Comparison of ENCODE assay signal across 8 cellular contexts in the genomic region with DNA sequence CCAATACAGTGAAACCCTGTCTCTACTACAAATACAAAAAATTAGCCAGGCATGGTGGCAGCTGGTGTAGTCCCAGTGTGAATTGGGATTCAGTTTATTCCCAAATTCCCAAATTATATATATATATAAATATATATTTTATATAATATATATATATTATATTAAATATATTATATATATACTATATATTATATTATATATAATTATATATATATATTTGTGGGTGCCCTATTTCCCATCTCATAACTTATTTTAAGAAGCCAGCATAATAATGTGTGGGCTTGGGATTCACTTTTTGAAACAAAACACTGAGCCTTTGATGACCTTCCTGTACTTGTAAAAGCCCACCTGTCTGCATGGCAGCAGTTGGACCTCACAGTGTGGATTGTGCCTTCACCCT.
DNase-seq lines count a peak whose midpoint lies in the region; ATAC-seq and TF ChIP-seq lines count a peak whose summit lies in the region.
"Not testable (repeated sequence)": the region's sequence is repeated elsewhere in the genome, so short reads cannot be mapped to it uniquely, and the experiment has no call there.

No MANE protein-coding gene starts in this region.

- not testable (repeated sequence) for H3K4me1 Mint-ChIP-seq in WTC11; activated CD4-positive, alpha-beta T cell treated with anti-CD3 and anti-CD28 coated beads, Interleukin-2, amount 10 ng/mL, durations not matched to agents 24 days and 14 days

- not testable (repeated sequence) for H3K36me3 ChIP-seq in MM.1S (replicated peaks; ENCODE audit: insufficient read depth, low read length); left lung; mesendoderm (ENCODE audit: control insufficient read depth, insufficient read depth, low read length); aorta (ENCODE audit: control insufficient read depth in 1 of 2, insufficient read depth in 2 of 2, low read length in 1 of 2)

- not testable (repeated sequence) for H4K5ac ChIP-seq in mesendoderm (ENCODE audit: low read length)

- not testable (repeated sequence) for H4K8ac ChIP-seq in mesendoderm (ENCODE audit: low read depth, low read length)

- H3K79me1 ChIP-seq in mesendoderm (ENCODE audit: low read length): not testable (repeated sequence)

- not testable (repeated sequence) for H2AFZ ChIP-seq in MM.1S (ENCODE audit: low read length)

- H3K4ac ChIP-seq in mesendoderm (ENCODE audit: low read depth, low read length): not testable (repeated sequence)

- H3K4me3 Mint-ChIP-seq in WTC11; activated CD4-positive, alpha-beta T cell treated with anti-CD3 and anti-CD28 coated beads, Interleukin-2, amount 10 ng/mL, durations not matched to agents 24 days and 14 days: not testable (repeated sequence)

- not testable (repeated sequence) for H3K18ac ChIP-seq in mesendoderm (ENCODE audit: low read length)

- H3K23ac ChIP-seq in mesendoderm (ENCODE audit: low read length): not testable (repeated sequence)

- not testable (repeated sequence) for H3K9ac ChIP-seq in MM.1S (ENCODE audit: low read length); mesendoderm (ENCODE audit: low read length)

- not testable (repeated sequence) for H4K20me1 ChIP-seq in MM.1S (ENCODE audit: insufficient read depth, low read length)

- intact Hi-C loops in activated CD4-positive, alpha-beta T cell treated with anti-CD3 and anti-CD28 coated beads, Interleukin-2, amount 10 ng/mL, durations not matched to agents 24 days and 14 days (cut with micrococcal nuclease); left lung (cut with DNase I); sciatic nerve (cut with DNase I); aorta (cut with DNase I): not testable (repeated sequence)

- not testable (repeated sequence) for H2BK15ac ChIP-seq in mesendoderm (replicated peaks; ENCODE audit: low read depth)

- POLR2A ChIA-PET in WTC11 (lab: Charles Lee): not testable (repeated sequence)

- TF ChIP-seq CTCF in MM.1S (IDR thresholded peaks at IDR 0.05; ENCODE audit: low read length); WTC11 (IDR thresholded peaks at IDR 0.05); left lung (IDR thresholded peaks at IDR 0.05): not testable (repeated sequence)

- not testable (repeated sequence) for H3K56ac ChIP-seq in mesendoderm (ENCODE audit: low read length)

- not testable (repeated sequence) for H3K9me3 Mint-ChIP-seq in WTC11; activated CD4-positive, alpha-beta T cell treated with anti-CD3 and anti-CD28 coated beads, Interleukin-2, amount 10 ng/mL, durations not matched to agents 24 days and 14 days

- not testable (repeated sequence) for H2BK5ac ChIP-seq in mesendoderm (ENCODE audit: low read length)

- not testable (repeated sequence) for H3K4me2 ChIP-seq in MM.1S (ENCODE audit: low read depth, low read length); mesendoderm (ENCODE audit: low read length)

- H3F3A ChIP-seq in MM.1S (ENCODE audit: insufficient read depth, low read length): not testable (repeated sequence)

- H3K27ac ChIP-seq in MM.1S (ENCODE audit: low read length); left lung; mesendoderm (ENCODE audit: low read depth, low read length); aorta (ENCODE audit: low read depth in 1 of 2, low read length in 2 of 2): not testable (repeated sequence)

- CTCF ChIA-PET in WTC11 (lab: Charles Lee): not testable (repeated sequence)

- not testable (repeated sequence) for ATAC-seq in WTC11
- ATAC-seq in left lung (peak; percentile 47), sciatic nerve (peak; percentile 70), aorta (ENCODE audit: low FRiP score) (peak; percentile 91)

- not testable (repeated sequence) for H3K4me1 ChIP-seq in MM.1S (ENCODE audit: low read length); left lung; mesendoderm (ENCODE audit: control insufficient read depth, low read depth, low read length); aorta (ENCODE audit: control insufficient read depth in 1 of 2, insufficient read depth in 2 of 2, low read length in 2 of 2)

- not testable (repeated sequence) for H3K27me3 ChIP-seq in MM.1S (replicated peaks; ENCODE audit: insufficient read depth, low read length); left lung; mesendoderm (ENCODE audit: insufficient read depth, low read length, poor library complexity); aorta (ENCODE audit: control insufficient read depth in 1 of 2, insufficient read depth in 2 of 2, low read length in 1 of 2)

- H3K9me2 ChIP-seq in MM.1S (replicated peaks; ENCODE audit: insufficient read depth, low read length): not testable (repeated sequence)

- not testable (repeated sequence) for H3K4me3 ChIP-seq in MM.1S (ENCODE audit: low read length); left lung; mesendoderm (ENCODE audit: low read length); aorta (ENCODE audit: low read length in 2 of 2)

- DNase-seq in MM.1S (peak; percentile 1), mesendoderm (peak; percentile 0), superior temporal gyrus (ENCODE audit: extremely low spot score) (peak; percentile 0)
- DNase-seq in WTC11 (ENCODE audit: low spot score); left lung; sciatic nerve (ENCODE audit: low spot score); aorta: not testable (repeated sequence)
- DNase-seq in activated CD4-positive, alpha-beta T cell treated with anti-CD3 and anti-CD28 coated beads, Interleukin-2, amount 10 ng/mL, durations not matched to agents 24 days and 14 days: peak; percentile 42

- H3K79me2 ChIP-seq in MM.1S (ENCODE audit: low read length); mesendoderm (ENCODE audit: control insufficient read depth, insufficient read depth, low read length): not testable (repeated sequence)

- H2AK5ac ChIP-seq in mesendoderm (ENCODE audit: low read length): not testable (repeated sequence)

- H3K36me3 Mint-ChIP-seq in WTC11; activated CD4-positive, alpha-beta T cell treated with anti-CD3 and anti-CD28 coated beads, Interleukin-2, amount 10 ng/mL, durations not matched to agents 24 days and 14 days (ENCODE audit: low read depth): not testable (repeated sequence)

- H3K9me3 ChIP-seq in MM.1S (replicated peaks; ENCODE audit: insufficient read depth, low read length); left lung; aorta (ENCODE audit: control insufficient read depth, low read length): not testable (repeated sequence)

- H2BK120ac ChIP-seq in mesendoderm (ENCODE audit: low read depth, low read length): not testable (repeated sequence)

- H3K27me3 Mint-ChIP-seq in WTC11 (ENCODE audit: low read depth); activated CD4-positive, alpha-beta T cell treated with anti-CD3 and anti-CD28 coated beads, Interleukin-2, amount 10 ng/mL, durations not matched to agents 24 days and 14 days: not testable (repeated sequence)

- not testable (repeated sequence) for H3K27ac Mint-ChIP-seq in WTC11; activated CD4-positive, alpha-beta T cell treated with anti-CD3 and anti-CD28 coated beads, Interleukin-2, amount 10 ng/mL, durations not matched to agents 24 days and 14 days

TF ChIP-seq in WTC11, 78 proteins besides CTCF, POLR2A, EP300 and RAD21:
- peak; percentile 19; the same call in 1 of the 2 replicates for TF ChIP-seq HMGA2 (CRISPR knock-in tag; IDR thresholded peaks at IDR 0.05)
